16 cellular contexts compared by ENCODE assay signal in genomic region chr12:42039146-42039545, GRCh38.
DNase-seq lines count a peak whose midpoint lies in the region; ATAC-seq, FAIRE-seq and TF ChIP-seq lines count a peak whose summit lies in the region.
"Had no signal": no experiment of that assay in that cellular context is flagged by ENCODE, and none has a peak within 500 bp of the region (broad histone marks: within the 10 kb centered on the region; RNA-seq: fewer than 3 reads in every experiment).

No MANE protein-coding gene starts in this region.

- H3K36me3 ChIP-seq in endothelial cell of umbilical vein (ENCODE audit: control insufficient read depth in 2 of 2, extremely low read depth in 1 of 2, insufficient read depth in 2 of 2, low read length in 2 of 2), result no peaks in the 10 kb centered on the region

- H3K4me3 ChIP-seq in endothelial cell of umbilical vein (replicated peaks in 1 of 3; ENCODE audit: insufficient read depth in 1 of 3, low read depth in 1 of 3, low read length in 3 of 3) (no peak overlapping the region), skeletal muscle cell (ENCODE audit: low read depth, low read length) (no peak overlapping the region)
- H3K4me3 ChIP-seq: coronary artery, GM12878, hepatocyte, psoas muscle had no signal

- DNase-seq in GOT3 (lab: John Stamatoyannopoulos, UW) (peak; percentile 75), NOMO-1 treated with DMSO at 0.1 percent for 48 hours (lab: John Stamatoyannopoulos, UW; ENCODE audit: unreplicated experiment) (peak; percentile 81), endothelial cell of umbilical vein (ENCODE audit: low read depth, low spot score) (peak; percentile 34), skeletal muscle cell (ENCODE audit: low read depth) (peak; percentile 56), T-helper 2 cell (no peak)
- DNase-seq: activated CD4-positive, alpha-beta memory T cell treated with anti-CD3 and anti-CD28 coated beads, Interleukin-2, amount 10 ng/mL, durations not matched to agents 7 days and 5 days; NCI-H1092; NCI-H510A; stimulated activated naive CD8-positive, alpha-beta T cell treated with anti-CD3 and anti-CD28 coated beads, Interleukin-15, amount 100 ng/mL, for 72 hours had no signal

- H3K4me2 ChIP-seq in endothelial cell of umbilical vein (ENCODE audit: insufficient read depth, low read length), result no peak overlapping the region
- H3K4me2 ChIP-seq: hepatocyte had no signal

- TF ChIP-seq CTCF in endothelial cell of umbilical vein (IDR thresholded peaks at IDR 0.05; ENCODE audit: extremely low read depth in 1 of 2, insufficient read depth in 1 of 2, low read depth in 1 of 2, low read length in 2 of 2), result no peak

- no peaks in the 10 kb centered on the region for H4K20me1 ChIP-seq in endothelial cell of umbilical vein (replicated peaks; ENCODE audit: control insufficient read depth, extremely low read depth, insufficient read depth, low read length)

- POLR2A ChIA-PET in endothelial cell of umbilical vein (lab: Charles Lee), result no interaction called here

- no peaks in the 10 kb centered on the region for H3K4me1 ChIP-seq in endothelial cell of umbilical vein (ENCODE audit: control insufficient read depth, extremely low read depth, insufficient read depth, low read length)
- H3K4me1 ChIP-seq: psoas muscle had no signal

- TF ChIP-seq POLR2A in endothelial cell of umbilical vein (IDR thresholded peaks at IDR 0.05; ENCODE audit: low read depth, low read length), result no peak

- no peaks in the 10 kb centered on the region for H3K9me1 ChIP-seq in endothelial cell of umbilical vein (replicated peaks; ENCODE audit: control insufficient read depth, extremely low read depth, insufficient read depth, low read length)

- CTCF ChIA-PET in endothelial cell of umbilical vein (lab: Charles Lee), result no interaction called here

- no peak overlapping the region for H2AFZ ChIP-seq in endothelial cell of umbilical vein (ENCODE audit: low read depth, low read length)
- H2AFZ ChIP-seq: hepatocyte had no signal

- ATAC-seq in HG02588 (IDR thresholded peaks at IDR 0.05; ENCODE audit: unreplicated experiment) (no peak), HG03045 (IDR thresholded peaks at IDR 0.05; ENCODE audit: unreplicated experiment) (no peak)
- ATAC-seq: GM12878; psoas muscle; stimulated activated naive CD8-positive, alpha-beta T cell treated with anti-CD3 and anti-CD28 coated beads, Interleukin-15, amount 100 ng/mL, for 72 hours had no signal

- no TSS peak for BruUV-seq in endothelial cell of umbilical vein (replicated peaks; lab: Mats Ljungman, UMichigan)

- H3K9ac ChIP-seq in endothelial cell of umbilical vein (replicated peaks; ENCODE audit: extremely low read depth, insufficient read depth, low read length), result no peak overlapping the region

- H3K27me3 ChIP-seq in endothelial cell of umbilical vein (ENCODE audit: control insufficient read depth in 2 of 2, insufficient read depth in 2 of 2, low read length in 2 of 2), result no peaks in the 10 kb centered on the region
- H3K27me3 ChIP-seq: hepatocyte had no signal

- no peaks in the 10 kb centered on the region for H3K79me2 ChIP-seq in endothelial cell of umbilical vein (ENCODE audit: control insufficient read depth, insufficient read depth, low read length)
- H3K79me2 ChIP-seq: hepatocyte had no signal

- no peak overlapping the region for H3K27ac ChIP-seq in endothelial cell of umbilical vein (ENCODE audit: insufficient read depth, low read depth, low read length)
- H3K27ac ChIP-seq: coronary artery, hepatocyte, psoas muscle had no signal

- no peak for FAIRE-seq in endothelial cell of umbilical vein (lab: Jason Lieb, UNC)
- FAIRE-seq: D721Med, GM12878 had no signal

- dilution Hi-C loops in endothelial cell of umbilical vein (cut with MboI; ENCODE audit: extremely low pct_ligation_motif_present, low sequenced_read_pairs), result no loop called here

- H3K9me3 ChIP-seq in endothelial cell of umbilical vein (replicated peaks; ENCODE audit: control insufficient read depth, insufficient read depth, low read length), result no peaks in the 10 kb centered on the region

- intact Hi-C loops in endothelial cell of umbilical vein (cut with micrococcal nuclease), result no loop called here

TF ChIP-seq in endothelial cell of umbilical vein, 7 proteins besides CTCF, POLR2A, EP300 and RAD21:
- no peak for TF ChIP-seq GATA2 (IDR thresholded peaks at IDR 0.05; ENCODE audit: insufficient read depth, insufficient read length, low read depth, low read length)
- TF ChIP-seq, protein P1, sequence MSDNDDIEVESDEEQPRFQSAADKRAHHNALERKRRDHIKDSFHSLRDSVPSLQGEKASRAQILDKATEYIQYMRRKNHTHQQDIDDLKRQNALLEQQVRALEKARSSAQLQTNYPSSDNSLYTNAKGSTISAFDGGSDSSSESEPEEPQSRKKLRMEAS (IDR thresholded peaks at IDR 0.05; ENCODE audit: insufficient read depth, insufficient read length), result no peak

Comparison
In these comparisons a context has a peak if more than half of its experiments do, and no peak if none do; other contexts are left out.
1. DNase-seq: peak in GOT3 (single experiment), NOMO-1 treated with DMSO at 0.1 percent for 48 hours (single experiment), endothelial cell of umbilical vein (single experiment) and skeletal muscle cell (single experiment); none in T-helper 2 cell (0 of 5).